Comparison of ENCODE assay signal across 22 cellular contexts in the genomic region with DNA sequence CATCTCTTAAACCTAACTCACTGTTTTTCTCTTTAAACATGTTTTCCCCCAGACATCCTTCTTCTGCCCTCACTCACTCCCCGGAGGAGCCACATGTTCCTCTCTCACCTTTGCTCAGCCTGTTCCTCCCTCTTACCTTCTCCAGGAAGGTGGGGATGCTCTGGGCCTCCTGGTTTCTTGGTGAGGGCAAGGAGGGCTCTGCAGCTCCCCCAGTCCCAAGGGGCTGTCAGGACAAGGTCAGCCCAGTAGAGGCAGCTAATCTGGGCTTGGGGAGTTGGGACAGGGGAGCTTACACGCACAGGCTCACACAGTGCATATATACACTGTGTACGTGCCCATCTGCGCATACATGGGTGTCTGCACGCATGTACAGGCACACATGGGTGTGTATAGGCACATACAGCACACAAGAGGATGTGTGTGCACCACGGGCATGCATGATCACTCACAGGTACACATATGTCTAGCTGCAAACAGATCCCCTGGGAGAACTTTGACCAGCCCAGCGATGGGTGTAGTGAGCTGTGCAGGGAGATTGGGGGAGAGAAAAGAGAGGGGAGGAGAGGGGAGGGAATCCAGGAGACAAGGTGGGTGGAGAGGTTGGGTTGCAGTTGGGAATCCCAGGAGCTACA. TPM values are rescaled to one million over a fixed set of nuclear protein-coding genes. Genes with fewer than 3 reads are reported as not detected.
A peak's percentile ranks its signal among the peaks of the same experiment; 100 is the strongest.
DNase-seq lines count a peak whose midpoint lies in the region; ATAC-seq, FAIRE-seq and TF ChIP-seq lines count a peak whose summit lies in the region.
"Had no signal": no experiment of that assay in that cellular context is flagged by ENCODE, and none has a peak within 500 bp of the region (broad histone marks: within the 10 kb centered on the region; RNA-seq: fewer than 3 reads in every experiment).

No MANE protein-coding gene starts in this region.

- H3K4me1 ChIP-seq in HEK293 (ENCODE audit: control insufficient read depth, insufficient read depth, low read length) (no peaks in the 10 kb centered on the region), K562 (replicated peaks in 1 of 2; ENCODE audit: control insufficient read depth in 2 of 2, insufficient read depth in 2 of 2, low read length in 2 of 2) (no peaks in the 10 kb centered on the region; a peak in 1 of 5 replicates)
- H3K4me1 ChIP-seq: colonic mucosa, heart right ventricle, left ventricle myocardium inferior, spleen had no signal

- FAIRE-seq in K562 (lab: Jason Lieb, UNC): no peak
- FAIRE-seq: urothelium cell line had no signal

- TF ChIP-seq RAD21 in K562 (CRISPR knock-in tag; conservative IDR thresholded peaks at IDR 0.05 in 1 of 2, IDR thresholded peaks at IDR 0.05 in 1 of 2): no peak

- H3K36me3 Mint-ChIP-seq in activated CD8-positive, alpha-beta T cell treated with anti-CD3 and anti-CD28 coated beads for 36 hours (ENCODE audit: low read depth): no peaks in the 10 kb centered on the region
- H3K36me3 Mint-ChIP-seq in activated CD8-positive, alpha-beta T cell treated with anti-CD3 and anti-CD28 coated beads, Interleukin-2, amount 10 ng/mL, durations not matched to agents 7 days and 5 days (ENCODE audit: low read depth): no peaks in the 10 kb centered on the region
- H3K36me3 Mint-ChIP-seq in stimulated activated memory B cell treated with anti-CD40 and anti-IgM and Interleukin-4, amounts not matched to agents 10 μg/mL and 1 μg/mL and 100 μg/mL, for 72 hours: no peaks in the 10 kb centered on the region
- H3K36me3 Mint-ChIP-seq in effector memory CD8-positive, alpha-beta T cell (ENCODE audit: insufficient read depth): no peaks in the 10 kb centered on the region
- H3K36me3 Mint-ChIP-seq: activated naive CD8-positive, alpha-beta T cell treated with anti-CD3 and anti-CD28 coated beads for 36 hours; brain had no signal

- no peaks in the 10 kb centered on the region for H3K36me3 ChIP-seq in HEK293 (ENCODE audit: control insufficient read depth in 2 of 2, insufficient read depth in 1 of 2, low read length in 2 of 2)
- H3K36me3 ChIP-seq in K562 (ENCODE audit: control insufficient read depth, insufficient read depth, low read length): no peaks in the 10 kb centered on the region
- H3K36me3 ChIP-seq: BLaER1 treated with 17β-estradiol and CSF1 and Interleukin-3, amounts not matched to agents 10 nM and 100 nM; colonic mucosa; heart right ventricle; left ventricle myocardium inferior; neutrophil; spleen had no signal

- no TSS peak for BruUV-seq in K562 (replicated peaks; lab: Mats Ljungman, UMichigan)

- no peak for TF ChIP-seq POLR2A in K562 (conservative IDR thresholded peaks at IDR 0.05)

- no peak for TF ChIP-seq CTCF in activated CD8-positive, alpha-beta T cell treated with anti-CD3 and anti-CD28 coated beads for 36 hours (IDR thresholded peaks at IDR 0.05)
- no peak for TF ChIP-seq CTCF in HEK293 (tag by site-specific recombination; IDR thresholded peaks at IDR 0.05)
- no peak for TF ChIP-seq CTCF in K562 (IDR thresholded peaks at IDR 0.05 in 2 of 3, conservative IDR thresholded peaks at IDR 0.05 in 1 of 3; ENCODE audit: insufficient read depth in 2 of 3, low read depth in 1 of 3, low read length in 3 of 3)

- no peak overlapping the region for H3K27ac Mint-ChIP-seq in activated CD8-positive, alpha-beta T cell treated with anti-CD3 and anti-CD28 coated beads for 36 hours
- H3K27ac Mint-ChIP-seq in activated CD8-positive, alpha-beta T cell treated with anti-CD3 and anti-CD28 coated beads, Interleukin-2, amount 10 ng/mL, durations not matched to agents 7 days and 5 days: no peak overlapping the region
- H3K27ac Mint-ChIP-seq in stimulated activated memory B cell treated with anti-CD40 and anti-IgM and Interleukin-4, amounts not matched to agents 10 μg/mL and 1 μg/mL and 100 μg/mL, for 72 hours: peak overlapping the region; percentile 58
- no peak overlapping the region for H3K27ac Mint-ChIP-seq in effector memory CD8-positive, alpha-beta T cell
- H3K27ac Mint-ChIP-seq: activated naive CD8-positive, alpha-beta T cell treated with anti-CD3 and anti-CD28 coated beads for 36 hours; activated T-helper 2 cell treated with anti-CD3 and anti-CD28 coated beads, Interferon-gamma antibody, Interleukin-2, Interleukin-4, amounts not matched to agents 10 μg/mL and 5 μg/mL and 100 μg/mL, durations not matched to agents 14 hours and 24 hours and 36 hours had no signal

- H3K4me3 ChIP-seq in HEK293 (ENCODE audit: low read depth, low read length) (no peak overlapping the region), K562 (no peak overlapping the region)
- H3K4me3 ChIP-seq: BLaER1 treated with 17β-estradiol and CSF1 and Interleukin-3, amounts not matched to agents 10 nM and 100 nM; colonic mucosa; heart right ventricle; left ventricle myocardium inferior; spleen had no signal

- H3K9me3 Mint-ChIP-seq in activated CD8-positive, alpha-beta T cell treated with anti-CD3 and anti-CD28 coated beads for 36 hours: no peaks in the 10 kb centered on the region
- no peaks in the 10 kb centered on the region for H3K9me3 Mint-ChIP-seq in activated CD8-positive, alpha-beta T cell treated with anti-CD3 and anti-CD28 coated beads, Interleukin-2, amount 10 ng/mL, durations not matched to agents 7 days and 5 days (ENCODE audit: insufficient read depth)
- no peaks in the 10 kb centered on the region for H3K9me3 Mint-ChIP-seq in stimulated activated memory B cell treated with anti-CD40 and anti-IgM and Interleukin-4, amounts not matched to agents 10 μg/mL and 1 μg/mL and 100 μg/mL, for 72 hours
- H3K9me3 Mint-ChIP-seq in effector memory CD8-positive, alpha-beta T cell: no peaks in the 10 kb centered on the region
- H3K9me3 Mint-ChIP-seq: activated naive CD8-positive, alpha-beta T cell treated with anti-CD3 and anti-CD28 coated beads for 36 hours; activated T-helper 2 cell treated with anti-CD3 and anti-CD28 coated beads, Interferon-gamma antibody, Interleukin-2, Interleukin-4, amounts not matched to agents 10 μg/mL and 5 μg/mL and 100 μg/mL, durations not matched to agents 14 hours and 24 hours and 36 hours; brain had no signal

- no peaks in the 10 kb centered on the region for H4K20me1 ChIP-seq in K562 (replicated peaks; ENCODE audit: control insufficient read depth, insufficient read depth, low read length)

- TF ChIP-seq EP300 in K562 (IDR thresholded peaks at IDR 0.05; ENCODE audit: low read length): no peak

- no peak overlapping the region for H3K4me3 Mint-ChIP-seq in activated CD8-positive, alpha-beta T cell treated with anti-CD3 and anti-CD28 coated beads for 36 hours
- H3K4me3 Mint-ChIP-seq in activated CD8-positive, alpha-beta T cell treated with anti-CD3 and anti-CD28 coated beads, Interleukin-2, amount 10 ng/mL, durations not matched to agents 7 days and 5 days: no peak overlapping the region
- no peak overlapping the region for H3K4me3 Mint-ChIP-seq in stimulated activated memory B cell treated with anti-CD40 and anti-IgM and Interleukin-4, amounts not matched to agents 10 μg/mL and 1 μg/mL and 100 μg/mL, for 72 hours
- H3K4me3 Mint-ChIP-seq in effector memory CD8-positive, alpha-beta T cell: no peak overlapping the region
- H3K4me3 Mint-ChIP-seq: activated naive CD8-positive, alpha-beta T cell treated with anti-CD3 and anti-CD28 coated beads for 36 hours; brain had no signal

- POLR2A ChIA-PET in activated CD8-positive, alpha-beta T cell treated with anti-CD3 and anti-CD28 coated beads for 36 hours (lab: Charles Lee): interaction anchor here (0.5 to 1.3 kb wide), 2 partner anchors 39 to 65 kb away, joined by 3 to 4 read pairs; no protein-coding TSS in a partner anchor
- POLR2A ChIA-PET in activated CD8-positive, alpha-beta T cell treated with anti-CD3 and anti-CD28 coated beads, Interleukin-2, amount 10 ng/mL, durations not matched to agents 7 days and 5 days (lab: Charles Lee): no interaction called here
- POLR2A ChIA-PET in HEK293 (lab: Yijun Ruan, JAX): no interaction called here
- POLR2A ChIA-PET in K562 (lab: Yijun Ruan, JAX): interaction anchor here (0.8 to 1.9 kb wide), 2 partner anchors 11 to 166 kb away, joined by 3 to 7 read pairs; no protein-coding TSS in a partner anchor

- DNase-seq in activated CD8-positive, alpha-beta T cell treated with anti-CD3 and anti-CD28 coated beads for 36 hours: no peak
- no peak for DNase-seq in activated CD8-positive, alpha-beta T cell treated with anti-CD3 and anti-CD28 coated beads, Interleukin-2, amount 10 ng/mL, durations not matched to agents 7 days and 5 days
- DNase-seq in K562 (ENCODE audit: extremely low read depth in 1 of 4, low spot score in 3 of 4) (no peak), DMS79 (lab: John Stamatoyannopoulos, UW) (no peak)
- no peak for DNase-seq in effector memory CD8-positive, alpha-beta T cell
- DNase-seq: activated naive CD8-positive, alpha-beta T cell treated with anti-CD3 and anti-CD28 coated beads for 36 hours; Calu3; colonic mucosa; heart right ventricle; left ventricle myocardium inferior; NCI-H1694; NCI-H2227 treated with DMSO at 0.1 percent for 48 hours; spleen had no signal

- H3K79me2 ChIP-seq in K562 (ENCODE audit: control insufficient read depth, insufficient read depth, low read length): no peaks in the 10 kb centered on the region

- CTCF ChIA-PET in activated CD8-positive, alpha-beta T cell treated with anti-CD3 and anti-CD28 coated beads for 36 hours (lab: Charles Lee): no interaction called here
- CTCF ChIA-PET in activated CD8-positive, alpha-beta T cell treated with anti-CD3 and anti-CD28 coated beads, Interleukin-2, amount 10 ng/mL, durations not matched to agents 7 days and 5 days (lab: Charles Lee): interaction anchor here (1.2 to 1.6 kb wide), 3 partner anchors 155 to 220 kb away, joined by 3 to 4 read pairs (median 4); no protein-coding TSS in a partner anchor
- CTCF ChIA-PET in HEK293 (lab: Yijun Ruan, JAX) (interaction anchor here (0.9 to 4.8 kb wide), 3 partner anchors 160 to 205 kb away, joined by 3 to 25 read pairs (median 3); no protein-coding TSS in a partner anchor), K562 (lab: Yijun Ruan, JAX; ENCODE audit: low intra/inter-chr PET ratio) (no interaction called here)

- no peak overlapping the region; a peak in 1 of 4 replicates for H3K9ac ChIP-seq in K562 (ENCODE audit: insufficient read depth in 1 of 2, low read depth in 2 of 2, low read length in 2 of 2)
- H3K9ac ChIP-seq: BLaER1 treated with 17β-estradiol and CSF1 and Interleukin-3, amounts not matched to agents 10 nM and 100 nM had no signal

- H3K27ac ChIP-seq in HEK293 (ENCODE audit: extremely low read depth, low read depth, low read length): no peak overlapping the region
- H3K27ac ChIP-seq in K562 (ENCODE audit: extremely low read depth, low read depth, low read length): no peak overlapping the region
- H3K27ac ChIP-seq: BLaER1 treated with 17β-estradiol and CSF1 and Interleukin-3, amounts not matched to agents 10 nM and 100 nM; colonic mucosa; heart right ventricle; left ventricle myocardium inferior; neutrophil; RWPE1; spleen had no signal

- no peak overlapping the region for H2AFZ ChIP-seq in K562 (ENCODE audit: low read depth, low read length)

- WGBS in K562 (ENCODE audit: insufficient coverage, low coverage, missing lambda C conversion rate): 28% methylated on average over 7 of the region's 7 CpGs

- H3K4me1 Mint-ChIP-seq in activated CD8-positive, alpha-beta T cell treated with anti-CD3 and anti-CD28 coated beads for 36 hours (ENCODE audit: low read depth): no peaks in the 10 kb centered on the region
- H3K4me1 Mint-ChIP-seq in activated CD8-positive, alpha-beta T cell treated with anti-CD3 and anti-CD28 coated beads, Interleukin-2, amount 10 ng/mL, durations not matched to agents 7 days and 5 days (ENCODE audit: low read depth): no peaks in the 10 kb centered on the region
- peaks cover 15% of the 10 kb centered on the region for H3K4me1 Mint-ChIP-seq in stimulated activated memory B cell treated with anti-CD40 and anti-IgM and Interleukin-4, amounts not matched to agents 10 μg/mL and 1 μg/mL and 100 μg/mL, for 72 hours
- peaks cover 4 to 5% of the 10 kb centered on the region in 2 donors for H3K4me1 Mint-ChIP-seq in effector memory CD8-positive, alpha-beta T cell (ENCODE audit: low read depth in 2 of 2)
- H3K4me1 Mint-ChIP-seq: activated naive CD8-positive, alpha-beta T cell treated with anti-CD3 and anti-CD28 coated beads for 36 hours had no signal

- no peak overlapping the region for H3K4me2 ChIP-seq in K562 (ENCODE audit: insufficient read depth, low read length)

- peak; percentile 27 for ATAC-seq in activated CD8-positive, alpha-beta T cell treated with anti-CD3 and anti-CD28 coated beads for 36 hours
- ATAC-seq in activated CD8-positive, alpha-beta T cell treated with anti-CD3 and anti-CD28 coated beads, Interleukin-2, amount 10 ng/mL, durations not matched to agents 7 days and 5 days: no peak
- ATAC-seq in K562 (peak; percentile 36; the same call in 1 of the 3 replicates), HG03432 (IDR thresholded peaks at IDR 0.05; ENCODE audit: unreplicated experiment) (no peak)
- ATAC-seq in stimulated activated memory B cell treated with anti-CD40 and anti-IgM and Interleukin-4, amounts not matched to agents 10 μg/mL and 1 μg/mL and 100 μg/mL, for 72 hours: peak; percentile 78
- ATAC-seq in effector memory CD8-positive, alpha-beta T cell (replicated peaks): no peak
- ATAC-seq: heart right ventricle had no signal

- H3K9me1 ChIP-seq in K562 (ENCODE audit: control insufficient read depth, insufficient read depth, low read length): no peaks in the 10 kb centered on the region

- no peaks in the 10 kb centered on the region for H3K9me3 ChIP-seq in HEK293 (ENCODE audit: control insufficient read depth, insufficient read depth, low read depth, low read length)
- H3K9me3 ChIP-seq in K562 (replicated peaks; ENCODE audit: control insufficient read depth, insufficient read depth, low read depth, low read length): no peaks in the 10 kb centered on the region
- H3K9me3 ChIP-seq: BLaER1 treated with 17β-estradiol and CSF1 and Interleukin-3, amounts not matched to agents 10 nM and 100 nM; colonic mucosa; heart right ventricle; left ventricle myocardium inferior; neutrophil; spleen had no signal

- intact Hi-C loops in activated CD8-positive, alpha-beta T cell treated with anti-CD3 and anti-CD28 coated beads for 36 hours (cut with micrococcal nuclease): no loop called here
- intact Hi-C loops in K562 (cut with micrococcal nuclease): no loop called here

- in situ Hi-C loops in K562 (cut with MboI): no loop called here

- H3K27me3 Mint-ChIP-seq in activated CD8-positive, alpha-beta T cell treated with anti-CD3 and anti-CD28 coated beads for 36 hours: no peaks in the 10 kb centered on the region
- H3K27me3 Mint-ChIP-seq in activated CD8-positive, alpha-beta T cell treated with anti-CD3 and anti-CD28 coated beads, Interleukin-2, amount 10 ng/mL, durations not matched to agents 7 days and 5 days (ENCODE audit: low read depth): no peaks in the 10 kb centered on the region
- no peaks in the 10 kb centered on the region for H3K27me3 Mint-ChIP-seq in stimulated activated memory B cell treated with anti-CD40 and anti-IgM and Interleukin-4, amounts not matched to agents 10 μg/mL and 1 μg/mL and 100 μg/mL, for 72 hours
- H3K27me3 Mint-ChIP-seq in effector memory CD8-positive, alpha-beta T cell: peaks cover 0 to 11% of the 10 kb centered on the region in 2 donors
- H3K27me3 Mint-ChIP-seq: activated naive CD8-positive, alpha-beta T cell treated with anti-CD3 and anti-CD28 coated beads for 36 hours; brain had no signal

- H3K27me3 ChIP-seq in K562 (ENCODE audit: control insufficient read depth in 2 of 2, insufficient read depth in 2 of 2, low read length in 2 of 2): no peaks in the 10 kb centered on the region
- H3K27me3 ChIP-seq: BLaER1 treated with 17β-estradiol and CSF1 and Interleukin-3, amounts not matched to agents 10 nM and 100 nM; colonic mucosa; heart right ventricle; neutrophil; spleen had no signal

RNA-seq across cellular contexts. Expression of a gene that starts 28.6 kb away (rescaled TPM):
- 10 to 100 TPM; 24.7 to 25.7 TPM for total RNA-seq in activated CD8-positive, alpha-beta T cell treated with anti-CD3 and anti-CD28 coated beads for 36 hours
- total RNA-seq in activated CD8-positive, alpha-beta T cell treated with anti-CD3 and anti-CD28 coated beads, Interleukin-2, amount 10 ng/mL, durations not matched to agents 7 days and 5 days: 10 to 100 TPM; 26.8 to 29.1 TPM
- not detected in 2 replicates for total RNA-seq in K562 (2011; cell fraction: chromatin; rRNA removed; ENCODE audit: low replicate concordance)
- not detected in 2 replicates for total RNA-seq in K562 (2011; cell fraction: nucleolus; rRNA removed)
- total RNA-seq in K562 (2011; cell fraction: nucleoplasm; rRNA removed): not detected in 2 replicates
- total RNA-seq in K562 (2014; rRNA removed): not detected in 2 replicates
- not detected in 2 replicates for total RNA-seq in K562 (2014; rRNA removed; fragmentation: Illumina TruSeq; extraction: Trizol)
- not detected in 2 replicates for total RNA-seq in K562 (2015; rRNA removed; fragmentation: Illumina TruSeq; extraction: Trizol)
- total RNA-seq in K562 (2021): not detected in 2 replicates
- polyA plus RNA-seq in K562 (2011; rRNA removed): not detected in 2 replicates
- polyA plus RNA-seq in K562 (2011; cell fraction: cytosol; rRNA removed): not detected in 2 replicates
- polyA plus RNA-seq in K562 (2011; cell fraction: nucleus; rRNA removed): not detected in 2 replicates
- 0.12 TPM in 1 of 2 replicates, not detected in the other for polyA plus RNA-seq in K562 (2012)
- polyA plus RNA-seq in K562 (2014; fragmentation: Illumina TruSeq; extraction: Trizol): not detected in 2 replicates
- not detected for polyA plus RNA-seq in K562 (2014; fragmentation: Nextera tagmentation; extraction: Ambion mirVana)
- 0.05 TPM in 1 of 2 replicates, not detected in the other for polyA plus RNA-seq in K562 (2014; rRNA removed)
- not detected in 2 replicates for polyA minus RNA-seq in K562 (2011; rRNA and poly(A)+ RNA removed)
- polyA minus RNA-seq in K562 (2011; cell fraction: cytosol; rRNA and poly(A)+ RNA removed): not detected in 2 replicates
- not detected in 2 replicates for polyA minus RNA-seq in K562 (2011; cell fraction: nucleus; rRNA and poly(A)+ RNA removed)

RNA-seq across cellular contexts. Expression of a gene that starts 38.7 kb away (rescaled TPM):
- 10 to 100 TPM; 40.2 to 44.0 TPM for total RNA-seq in activated CD8-positive, alpha-beta T cell treated with anti-CD3 and anti-CD28 coated beads for 36 hours
- total RNA-seq in activated CD8-positive, alpha-beta T cell treated with anti-CD3 and anti-CD28 coated beads, Interleukin-2, amount 10 ng/mL, durations not matched to agents 7 days and 5 days: 10 to 100 TPM; 69.1 TPM
- total RNA-seq in K562 (2011; cell fraction: chromatin; rRNA removed; ENCODE audit: low replicate concordance): 8.0 and 17.2 TPM in 2 replicates
- 8.7 and 10.5 TPM in 2 replicates for total RNA-seq in K562 (2011; cell fraction: nucleolus; rRNA removed)
- total RNA-seq in K562 (2011; cell fraction: nucleoplasm; rRNA removed): 13.7 and 19.2 TPM in 2 replicates
- 46.5 and 48.8 TPM in 2 replicates for total RNA-seq in K562 (2014; rRNA removed)
- total RNA-seq in K562 (2014; rRNA removed; fragmentation: Illumina TruSeq; extraction: Trizol): 25.2 and 30.7 TPM in 2 replicates
- 28.4 and 28.9 TPM in 2 replicates for total RNA-seq in K562 (2015; rRNA removed; fragmentation: Illumina TruSeq; extraction: Trizol)
- total RNA-seq in K562 (2021): 65.9 and 70.1 TPM in 2 replicates
- 26.7 and 39.6 TPM in 2 replicates for polyA plus RNA-seq in K562 (2011; rRNA removed)
- 16.9 and 21.1 TPM in 2 replicates for polyA plus RNA-seq in K562 (2011; cell fraction: cytosol; rRNA removed)
- 9.6 and 10.6 TPM in 2 replicates for polyA plus RNA-seq in K562 (2011; cell fraction: nucleus; rRNA removed)
- polyA plus RNA-seq in K562 (2012): 33.0 and 37.8 TPM in 2 replicates
- polyA plus RNA-seq in K562 (2014; fragmentation: Illumina TruSeq; extraction: Trizol): 28.8 and 36.7 TPM in 2 replicates
- polyA plus RNA-seq in K562 (2014; fragmentation: Nextera tagmentation; extraction: Ambion mirVana): 10 to 100 TPM; 10.1 to 16.4 TPM
- polyA plus RNA-seq in K562 (2014; rRNA removed): 29.0 and 29.7 TPM in 2 replicates
- polyA minus RNA-seq in K562 (2011; rRNA and poly(A)+ RNA removed): 26.1 and 30.5 TPM in 2 replicates
- polyA minus RNA-seq in K562 (2011; cell fraction: cytosol; rRNA and poly(A)+ RNA removed): 22.1 and 25.4 TPM in 2 replicates
- polyA minus RNA-seq in K562 (2011; cell fraction: nucleus; rRNA and poly(A)+ RNA removed): 8.8 TPM in 2 replicates

Comparison
In these comparisons a context has a peak if more than half of its experiments do, and no peak if none do; other contexts are left out.
1. ATAC-seq: peak in activated CD8-positive, alpha-beta T cell treated with anti-CD3 and anti-CD28 coated beads for 36 hours (single experiment), K562 (single experiment) and stimulated activated memory B cell treated with anti-CD40 and anti-IgM and Interleukin-4, amounts not matched to agents 10 μg/mL and 1 μg/mL and 100 μg/mL, for 72 hours (single experiment); none in activated CD8-positive, alpha-beta T cell treated with anti-CD3 and anti-CD28 coated beads, Interleukin-2, amount 10 ng/mL, durations not matched to agents 7 days and 5 days (single experiment), effector memory CD8-positive, alpha-beta T cell (single experiment) and HG03432 (single experiment).
2. CTCF ChIA-PET loops: an anchor here in activated CD8-positive, alpha-beta T cell treated with anti-CD3 and anti-CD28 coated beads, Interleukin-2, amount 10 ng/mL, durations not matched to agents 7 days and 5 days (1.2 to 1.6 kb wide) and HEK293 (0.9 to 4.8 kb wide); none called in activated CD8-positive, alpha-beta T cell treated with anti-CD3 and anti-CD28 coated beads for 36 hours and K562.
3. POLR2A ChIA-PET loops: an anchor here in activated CD8-positive, alpha-beta T cell treated with anti-CD3 and anti-CD28 coated beads for 36 hours (0.5 to 1.3 kb wide) and K562 (0.8 to 1.9 kb wide); none called in activated CD8-positive, alpha-beta T cell treated with anti-CD3 and anti-CD28 coated beads, Interleukin-2, amount 10 ng/mL, durations not matched to agents 7 days and 5 days and HEK293.
4. RNA of a gene that starts 28.6 kb away (total RNA-seq): 26.8 to 29.1 TPM in activated CD8-positive, alpha-beta T cell treated with anti-CD3 and anti-CD28 coated beads, Interleukin-2, amount 10 ng/mL, durations not matched to agents 7 days and 5 days and 24.7 to 25.7 TPM in activated CD8-positive, alpha-beta T cell treated with anti-CD3 and anti-CD28 coated beads for 36 hours; not detected in K562; every median in the first group is over 10 times any median in the second.